Comparison of ENCODE assay signal across 1 cellular context in genomic region chr11:128399186-128399585, GRCh38.
TF ChIP-seq lines count a peak whose summit lies in the region.

No MANE protein-coding gene starts in this region.

TF ChIP-seq in SK-N-SH treated with all-trans-retinoic acid at 6 μM for 48 hours, 23 proteins besides CTCF, POLR2A, EP300 and RAD21 (continued from another document):
- TF ChIP-seq CSDC2 (CRISPR knock-in tag; IDR thresholded peaks at IDR 0.05) (no peak), ESRRG (CRISPR knock-in tag; IDR thresholded peaks at IDR 0.05) (no peak)
TF ChIP-seq in SK-N-SH treated with all-trans-retinoic acid at 6 μM for 48 hours: peak in this region for 0.
